1 cellular context compared by ENCODE assay signal in genomic region chr11:113494021-113494420, GRCh38.
TF ChIP-seq lines count a peak whose summit lies in the region.

No MANE protein-coding gene starts in this region.

TF ChIP-seq in SK-N-SH treated with all-trans-retinoic acid at 6 μM for 48 hours, 23 proteins besides CTCF, POLR2A, EP300 and RAD21 (continued from another document):
- TF ChIP-seq PATZ1 (CRISPR knock-in tag; IDR thresholded peaks at IDR 0.05; ENCODE audit: borderline replicate concordance) (no peak), BACH2 (CRISPR knock-in tag; IDR thresholded peaks at IDR 0.05; ENCODE audit: borderline replicate concordance) (no peak), SNAI2 (CRISPR knock-in tag; IDR thresholded peaks at IDR 0.05) (no peak), ZNF70 (CRISPR knock-in tag; IDR thresholded peaks at IDR 0.05) (no peak)
